11 cellular contexts compared by ENCODE assay signal in the genomic region with DNA sequence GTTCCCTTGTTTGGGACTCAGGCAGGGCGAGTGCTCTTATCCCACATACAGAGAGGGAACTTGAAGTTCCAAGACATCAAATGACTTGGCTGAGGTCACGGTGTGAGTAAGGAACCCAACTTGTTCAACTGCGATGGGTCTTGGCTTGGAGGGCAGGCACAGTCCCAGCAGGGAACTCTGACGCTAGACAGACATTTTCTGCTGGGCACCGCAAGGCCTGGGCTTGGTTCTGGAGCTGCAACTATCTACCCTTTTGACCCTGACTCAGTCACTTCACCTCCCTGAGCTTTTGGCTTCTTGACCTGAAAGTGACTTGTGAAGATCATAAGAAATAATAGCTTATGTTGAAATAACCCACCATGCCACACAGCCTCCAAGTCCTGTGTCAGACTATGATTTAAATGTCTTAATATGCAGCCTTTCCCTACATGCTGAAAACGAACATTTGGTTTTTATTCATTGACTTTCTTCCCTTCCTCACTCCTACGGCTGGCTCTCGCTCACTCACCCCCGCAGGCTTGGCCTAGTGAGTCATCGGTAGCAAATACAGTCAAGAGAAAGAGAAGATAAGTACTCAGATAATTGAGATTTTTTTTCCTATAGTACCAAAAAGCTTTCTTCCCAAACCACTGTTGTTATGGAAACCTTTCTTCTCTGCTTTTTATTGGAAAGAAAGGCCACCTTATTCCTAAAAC.
A peak's percentile ranks its signal among the peaks of the same experiment; 100 is the strongest.
DNase-seq lines count a peak whose midpoint lies in the region; ATAC-seq, FAIRE-seq and TF ChIP-seq lines count a peak whose summit lies in the region.
"Had no signal": no experiment of that assay in that cellular context is flagged by ENCODE, and none has a peak within 500 bp of the region (broad histone marks: within the 10 kb centered on the region; RNA-seq: fewer than 3 reads in every experiment).

No MANE protein-coding gene starts in this region.

- DNase-seq in GM03348 (ENCODE audit: low spot score) (peak; percentile 90), bronchial epithelial cell (ENCODE audit: low read depth) (peak; percentile 2), kidney glomerular epithelial cell (lab: John Stamatoyannopoulos, UW) (peak; percentile 76), GM19238 (ENCODE audit: insufficient read length, low spot score) (no peak), NCI-H1930 (lab: John Stamatoyannopoulos, UW) (no peak), Karpas-422 (no peak)
- DNase-seq in activated CD8-positive, alpha-beta T cell treated with anti-CD3 and anti-CD28 coated beads for 36 hours: no peak
- DNase-seq: DMS79 treated with DMSO at 0.1 percent for 48 hours, OCI-M1 had no signal

- no peaks in the 10 kb centered on the region for H4K20me1 ChIP-seq in Karpas-422 (ENCODE audit: insufficient read depth, low read depth, low read length)

- CTCF ChIA-PET in activated CD8-positive, alpha-beta T cell treated with anti-CD3 and anti-CD28 coated beads for 36 hours (lab: Charles Lee): no interaction called here

- no peaks in the 10 kb centered on the region for H3K27me3 Mint-ChIP-seq in activated CD8-positive, alpha-beta T cell treated with anti-CD3 and anti-CD28 coated beads for 36 hours

- H3K79me2 ChIP-seq in Karpas-422 (ENCODE audit: low read length): no peaks in the 10 kb centered on the region

- no peak overlapping the region for H3K27ac Mint-ChIP-seq in activated CD8-positive, alpha-beta T cell treated with anti-CD3 and anti-CD28 coated beads for 36 hours

- H3K27me3 ChIP-seq in bronchial epithelial cell (ENCODE audit: control insufficient read depth, insufficient read depth, low read length) (no peaks in the 10 kb centered on the region), skeletal muscle satellite cell (ENCODE audit: control insufficient read depth, insufficient read depth, low read length) (no peaks in the 10 kb centered on the region), Karpas-422 (ENCODE audit: low read length) (no peaks in the 10 kb centered on the region)

- no peaks in the 10 kb centered on the region for H3K9me3 Mint-ChIP-seq in activated CD8-positive, alpha-beta T cell treated with anti-CD3 and anti-CD28 coated beads for 36 hours

- FAIRE-seq in bronchial epithelial cell (lab: Jason Lieb, UNC): no peak

- intact Hi-C loops in activated CD8-positive, alpha-beta T cell treated with anti-CD3 and anti-CD28 coated beads for 36 hours (cut with micrococcal nuclease): no loop called here

- H3K4me3 ChIP-seq in bronchial epithelial cell (ENCODE audit: low read depth, low read length) (no peak overlapping the region), skeletal muscle satellite cell (ENCODE audit: low read length) (peak overlapping the region; percentile 24), Karpas-422 (ENCODE audit: low read length) (no peak overlapping the region)

- H3K27ac ChIP-seq in Karpas-422 (ENCODE audit: low read length): no peak overlapping the region

- POLR2A ChIA-PET in activated CD8-positive, alpha-beta T cell treated with anti-CD3 and anti-CD28 coated beads for 36 hours (lab: Charles Lee): no interaction called here

- peaks cover 31% of the 10 kb centered on the region for H3K36me3 Mint-ChIP-seq in activated CD8-positive, alpha-beta T cell treated with anti-CD3 and anti-CD28 coated beads for 36 hours (ENCODE audit: low read depth)

- no peaks in the 10 kb centered on the region for H3K36me3 ChIP-seq in bronchial epithelial cell (ENCODE audit: control insufficient read depth, insufficient read depth, low read length)
- peaks cover 6% of the 10 kb centered on the region for H3K36me3 ChIP-seq in skeletal muscle satellite cell (ENCODE audit: insufficient read depth, low read length)
- H3K36me3 ChIP-seq in Karpas-422 (ENCODE audit: insufficient read depth, low read length): no peaks in the 10 kb centered on the region

- no peaks in the 10 kb centered on the region for H3K9me2 ChIP-seq in Karpas-422 (replicated peaks; ENCODE audit: insufficient read depth, low read length)

- H3K4me1 ChIP-seq in skeletal muscle satellite cell (ENCODE audit: control insufficient read depth, insufficient read depth, low read length): peaks cover 17% of the 10 kb centered on the region
- no peaks in the 10 kb centered on the region for H3K4me1 ChIP-seq in Karpas-422 (ENCODE audit: low read length)

- H3K4me3 Mint-ChIP-seq in activated CD8-positive, alpha-beta T cell treated with anti-CD3 and anti-CD28 coated beads for 36 hours: no peak overlapping the region

- H3K4me2 ChIP-seq in skeletal muscle satellite cell (ENCODE audit: low read length): peak overlapping the region; percentile 38
- H3K4me2 ChIP-seq in Karpas-422 (ENCODE audit: low read depth, low read length, poor library complexity, severe bottlenecking): no peak overlapping the region

- H2AFZ ChIP-seq in Karpas-422 (ENCODE audit: low read length): no peak overlapping the region

- H3K9me3 ChIP-seq in skeletal muscle satellite cell (replicated peaks; ENCODE audit: low read length) (no peaks in the 10 kb centered on the region), Karpas-422 (ENCODE audit: low read length) (peaks cover 7% of the 10 kb centered on the region; the same call in 1 of the 2 replicates)

- H3K4me1 Mint-ChIP-seq in activated CD8-positive, alpha-beta T cell treated with anti-CD3 and anti-CD28 coated beads for 36 hours (ENCODE audit: low read depth): no peaks in the 10 kb centered on the region

- no peak for ATAC-seq in activated CD8-positive, alpha-beta T cell treated with anti-CD3 and anti-CD28 coated beads for 36 hours
- ATAC-seq: activated CD4-positive, CD25-positive, alpha-beta regulatory T cell treated with anti-CD3 and anti-CD28 coated beads, Interleukin-2, amount 50 U/mL, for 24 hours had no signal

- TF ChIP-seq CTCF in bronchial epithelial cell (IDR thresholded peaks at IDR 0.05; ENCODE audit: insufficient read depth, low read length, severe bottlenecking): no peak
- TF ChIP-seq CTCF in activated CD8-positive, alpha-beta T cell treated with anti-CD3 and anti-CD28 coated beads for 36 hours (IDR thresholded peaks at IDR 0.05): no peak

- H3K9ac ChIP-seq in skeletal muscle satellite cell (ENCODE audit: low read depth, low read length): no peak overlapping the region
- H3K9ac ChIP-seq in Karpas-422 (ENCODE audit: low read length): no peak overlapping the region

Comparison
In these comparisons a context has a peak if more than half of its experiments do, and no peak if none do; other contexts are left out.
1. DNase-seq: peak in GM03348 (single experiment), bronchial epithelial cell (single experiment) and kidney glomerular epithelial cell (single experiment); none in GM19238 (single experiment), NCI-H1930 (0 of 2), Karpas-422 (single experiment) and activated CD8-positive, alpha-beta T cell treated with anti-CD3 and anti-CD28 coated beads for 36 hours (single experiment).